ENCODE assay signal across 22 cellular contexts in genomic region chr5:19175776-19176570, GRCh38.
DNase-seq lines count a peak whose midpoint lies in the region; ATAC-seq and TF ChIP-seq lines count a peak whose summit lies in the region.
"Had no signal": no experiment of that assay in that cellular context is flagged by ENCODE, and none has a peak within 500 bp of the region (broad histone marks: within the 10 kb centered on the region; RNA-seq: fewer than 3 reads in every experiment).

No MANE protein-coding gene starts in this region.

- H3K9ac ChIP-seq in mammary epithelial cell (ENCODE audit: insufficient read depth, low read length), result no peak overlapping the region
- H3K9ac ChIP-seq: BLaER1 had no signal

- H3K4me3 ChIP-seq in mammary epithelial cell (replicated peaks in 1 of 3; ENCODE audit: insufficient read depth in 1 of 3, low read depth in 2 of 3, low read length in 3 of 3), result no peak overlapping the region
- H3K4me3 ChIP-seq: BLaER1, Peyer's patch had no signal

- CTCF ChIA-PET in mammary epithelial cell (lab: Charles Lee; ENCODE audit: low non-redundant PET) (no interaction called here), MCF 10A (lab: Yijun Ruan, JAX) (no interaction called here)

- no peak overlapping the region for H3K4me2 ChIP-seq in mammary epithelial cell (ENCODE audit: insufficient read depth, low read depth, low read length)
- H3K4me2 ChIP-seq: BLaER1 had no signal

- H3K27me3 ChIP-seq in mammary epithelial cell (ENCODE audit: insufficient read depth, low read length), result no peaks in the 10 kb centered on the region
- H3K27me3 ChIP-seq: BLaER1, Peyer's patch had no signal

- BruUV-seq in mammary epithelial cell (replicated peaks; lab: Mats Ljungman, UMichigan), result no TSS peak
- BruUV-seq in MCF 10A (replicated peaks; lab: Mats Ljungman, UMichigan), result no TSS peak

- POLR2A ChIA-PET in MCF 10A (lab: Yijun Ruan, JAX), result interaction anchor here (0.5 kb wide), 1 partner anchor 533 kb away, joined by 3 read pairs; no protein-coding TSS in a partner anchor

- no peaks in the 10 kb centered on the region for H3K9me3 Mint-ChIP-seq in MCF 10A (ENCODE audit: unreplicated experiment)
- no peaks in the 10 kb centered on the region for H3K9me3 Mint-ChIP-seq in progenitor cell of endocrine pancreas (ENCODE audit: low read depth)

- H3K4me1 Mint-ChIP-seq in MCF 10A (ENCODE audit: insufficient read depth, unreplicated experiment) (no peaks in the 10 kb centered on the region), progenitor cell of endocrine pancreas (ENCODE audit: low read depth) (peaks cover 11% of the 10 kb centered on the region)
- H3K4me1 Mint-ChIP-seq: CD8-positive, alpha-beta memory T cell had no signal

- H3K36me3 Mint-ChIP-seq in MCF 10A (ENCODE audit: insufficient read depth, unreplicated experiment) (no peaks in the 10 kb centered on the region), progenitor cell of endocrine pancreas (ENCODE audit: insufficient read depth) (no peaks in the 10 kb centered on the region)
- H3K36me3 Mint-ChIP-seq: CD8-positive, alpha-beta memory T cell had no signal

- H3K79me2 ChIP-seq in mammary epithelial cell (ENCODE audit: insufficient read depth, low read length), result no peaks in the 10 kb centered on the region

- H2AFZ ChIP-seq in mammary epithelial cell (ENCODE audit: low read depth, low read length), result peak overlapping the region; percentile 28

- DNase-seq in mammary epithelial cell, result no peak
- DNase-seq in MCF 10A (ENCODE audit: unreplicated experiment), result no peak
- DNase-seq in NCI-H446 treated with DMSO at 0.1 percent for 48 hours (lab: John Stamatoyannopoulos, UW), result peak; percentile 83
- peak; percentile 54 for DNase-seq in SHP77 treated with DMSO at 0.1 percent for 48 hours (lab: John Stamatoyannopoulos, UW)
- no peak for DNase-seq in progenitor cell of endocrine pancreas (ENCODE audit: low spot score, unreplicated experiment)
- no peak for DNase-seq in GF-D8 (lab: John Stamatoyannopoulos, UW)
- DNase-seq: CD8-positive, alpha-beta memory T cell; DMS153; EL; HCEC 1CT; MM.1S; NCI-H1105 treated with DMSO at 0.1 percent for 48 hours; NCI-H187 treated with DMSO at 0.1 percent for 48 hours; NCI-H774; Peyer's patch; Right ventricle myocardium superior had no signal

- intact Hi-C loops in mammary epithelial cell (cut with micrococcal nuclease), result no loop called here
- intact Hi-C loops in MCF 10A (cut with micrococcal nuclease), result no loop called here

- H3K36me3 ChIP-seq in mammary epithelial cell (ENCODE audit: insufficient read depth, low read length), result no peaks in the 10 kb centered on the region
- H3K36me3 ChIP-seq: BLaER1, Peyer's patch had no signal

- no peak overlapping the region for H3K27ac ChIP-seq in mammary epithelial cell (ENCODE audit: insufficient read depth, low read depth, low read length)
- H3K27ac ChIP-seq: BLaER1, Peyer's patch had no signal

- H3K27me3 Mint-ChIP-seq in MCF 10A (ENCODE audit: insufficient read depth, unreplicated experiment) (no peaks in the 10 kb centered on the region), progenitor cell of endocrine pancreas (no peaks in the 10 kb centered on the region)
- H3K27me3 Mint-ChIP-seq: CD8-positive, alpha-beta memory T cell had no signal

- H3K27ac Mint-ChIP-seq in MCF 10A (ENCODE audit: low read depth, unreplicated experiment) (no peak overlapping the region), progenitor cell of endocrine pancreas (peak overlapping the region; percentile 77)
- H3K27ac Mint-ChIP-seq: CD8-positive, alpha-beta memory T cell; T-helper 1 cell treated with Interleukin-12 subunit alpha and Interleukin-12 subunit beta and Interleukin-4 antibody, amounts not matched to agents 30 μg/mL and 1 μg/mL, for 36 hours had no signal

- no peak for TF ChIP-seq CTCF in mammary epithelial cell (conservative IDR thresholded peaks at IDR 0.05 in 1 of 2, IDR thresholded peaks at IDR 0.05 in 1 of 2; ENCODE audit: extremely low read depth in 1 of 2, insufficient read depth in 1 of 2, low read depth in 1 of 2, low read length in 2 of 2)
- no peak for TF ChIP-seq CTCF in MCF 10A (IDR thresholded peaks at IDR 0.05; ENCODE audit: unreplicated experiment)
- no peak for TF ChIP-seq CTCF in progenitor cell of endocrine pancreas (IDR thresholded peaks at IDR 0.05; ENCODE audit: unreplicated experiment)

- ATAC-seq in HG03095 (IDR thresholded peaks at IDR 0.05; ENCODE audit: unreplicated experiment) (no peak), HG02852 (IDR thresholded peaks at IDR 0.05; ENCODE audit: unreplicated experiment) (no peak)
- ATAC-seq: HepG2, SK-N-SH treated with all-trans-retinoic acid at 6 μM for 48 hours had no signal

- no peaks in the 10 kb centered on the region for H3K4me1 ChIP-seq in mammary epithelial cell (ENCODE audit: insufficient read depth, low read length)
- H3K4me1 ChIP-seq: BLaER1, Peyer's patch had no signal

- dilution Hi-C loops in mammary epithelial cell (cut with HindIII; ENCODE audit: low sequenced_read_pairs), result no loop called here

- H3K9me3 ChIP-seq in mammary epithelial cell (replicated peaks; ENCODE audit: insufficient read depth, low read length), result no peaks in the 10 kb centered on the region
- H3K9me3 ChIP-seq: BLaER1, Peyer's patch had no signal

- H3K4me3 Mint-ChIP-seq in MCF 10A (ENCODE audit: unreplicated experiment), result no peak overlapping the region
- no peak overlapping the region for H3K4me3 Mint-ChIP-seq in progenitor cell of endocrine pancreas (ENCODE audit: low read depth)
- H3K4me3 Mint-ChIP-seq: CD8-positive, alpha-beta memory T cell; T-helper 1 cell treated with Interleukin-12 subunit alpha and Interleukin-12 subunit beta and Interleukin-4 antibody, amounts not matched to agents 30 μg/mL and 1 μg/mL, for 36 hours had no signal

- in situ Hi-C loops in mammary epithelial cell (cut with MboI; ENCODE audit: low sequenced_read_pairs in 2 of 2), result no loop called here

- 30% methylated on average over 3 of the region's 3 CpGs for WGBS in mammary epithelial cell (ENCODE audit: low coverage, missing lambda C conversion rate)

- no peaks in the 10 kb centered on the region for H4K20me1 ChIP-seq in mammary epithelial cell (ENCODE audit: insufficient read depth, low read length)
- H4K20me1 ChIP-seq: BLaER1 had no signal

Comparison
In these comparisons a context has a peak if more than half of its experiments do, and no peak if none do; other contexts are left out.
1. DNase-seq: peak in NCI-H446 treated with DMSO at 0.1 percent for 48 hours (single experiment) and SHP77 treated with DMSO at 0.1 percent for 48 hours (single experiment); none in mammary epithelial cell (single experiment), MCF 10A (single experiment), progenitor cell of endocrine pancreas (single experiment) and GF-D8 (single experiment).